31 cellular contexts compared by ENCODE assay signal in the genomic region with DNA sequence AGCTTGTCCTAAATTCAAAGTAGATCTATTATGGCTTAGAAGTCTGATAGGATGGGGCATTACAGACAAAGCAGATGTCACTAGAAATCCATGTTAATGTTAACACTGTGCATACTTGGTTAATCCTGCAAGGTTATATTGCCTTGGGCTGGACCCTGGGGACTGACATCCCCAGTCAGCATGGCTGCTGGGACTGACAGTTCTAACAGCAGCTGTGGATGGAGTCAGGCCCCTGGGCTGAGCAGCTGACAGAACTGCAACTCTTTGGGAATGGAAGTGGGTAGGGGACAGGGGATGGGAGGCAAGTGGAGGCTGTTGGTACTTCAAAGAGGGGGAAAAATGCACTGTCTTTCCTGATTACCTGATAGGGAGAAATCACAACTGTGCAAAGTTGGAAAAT. TPM values are rescaled to one million over a fixed set of nuclear protein-coding genes. Genes with fewer than 3 reads are reported as not detected.
"Had no signal": no experiment of that assay in that cellular context is flagged by ENCODE, and none has a peak within 500 bp of the region (broad histone marks: within the 10 kb centered on the region; RNA-seq: fewer than 3 reads in every experiment).

No MANE protein-coding gene starts in this region.

- ATAC-seq: activated CD4-positive, alpha-beta T cell treated with anti-CD3 and anti-CD28 coated beads for 36 hours; activated CD4-positive, CD25-positive, alpha-beta regulatory T cell treated with anti-CD3 and anti-CD28 coated beads, Interleukin-2, amount 50 U/mL, for 24 hours; activated naive CD4-positive, alpha-beta T cell treated with anti-CD3 and anti-CD28 coated beads, Interleukin-2, amount 50 U/mL, for 72 hours; activated T-cell treated with anti-CD3 and anti-CD28 coated beads, Interleukin-2, amount 50 U/mL, for 4 hours; body of pancreas; Right ventricle myocardium inferior had no signal

- H3K4me1 Mint-ChIP-seq: activated CD4-positive, alpha-beta T cell treated with anti-CD3 and anti-CD28 coated beads for 36 hours; IgD-negative memory B cell had no signal

- H2AFZ ChIP-seq: PC-9 had no signal

- H3K4me3 Mint-ChIP-seq: activated CD4-positive, alpha-beta memory T cell treated with anti-CD3 and anti-CD28 coated beads for 36 hours; activated CD4-positive, alpha-beta T cell treated with anti-CD3 and anti-CD28 coated beads for 36 hours; activated naive CD4-positive, alpha-beta T cell treated with anti-CD3 and anti-CD28 coated beads for 36 hours; activated T-cell treated with anti-CD3 and anti-CD28 coated beads, Interleukin-2, amount 50 U/mL, for 4 hours; activated T-helper 1 cell treated with anti-CD3 and anti-CD28 coated beads, Interleukin-12 subunit alpha, Interleukin-12 subunit beta, Interleukin-2, Interleukin-4 antibody, amounts not matched to agents 30 ng/mL and 10 ng/mL and 1 ng/mL, durations not matched to agents 14 hours and 24 hours and 36 hours; IgD-negative memory B cell had no signal

- H3K27ac ChIP-seq: adrenal gland, body of pancreas, breast epithelium, PC-9, RWPE1, SK-N-MC had no signal

- H3K36me3 ChIP-seq: adrenal gland, breast epithelium, MG63 had no signal

- H3K9me3 ChIP-seq: adrenal gland, MG63 had no signal

- H3K4me1 ChIP-seq: adrenal gland, body of pancreas, breast epithelium had no signal

- H3K9me3 Mint-ChIP-seq: activated T-cell treated with anti-CD3 and anti-CD28 coated beads, Interleukin-2, amount 50 U/mL, for 4 hours; activated T-helper 1 cell treated with anti-CD3 and anti-CD28 coated beads, Interleukin-12 subunit alpha, Interleukin-12 subunit beta, Interleukin-2, Interleukin-4 antibody, amounts not matched to agents 30 ng/mL and 10 ng/mL and 1 ng/mL, durations not matched to agents 14 hours and 24 hours and 36 hours had no signal

- H3K4me2 ChIP-seq: PC-9 had no signal

- H3K27me3 ChIP-seq: adrenal gland, body of pancreas, breast epithelium had no signal

- DNase-seq: activated CD4-positive, alpha-beta memory T cell treated with anti-CD3 and anti-CD28 coated beads for 36 hours; activated CD4-positive, alpha-beta T cell treated with anti-CD3 and anti-CD28 coated beads for 36 hours; activated CD4-positive, alpha-beta T cell treated with anti-CD3 and anti-CD28 coated beads, Interleukin-2, amount 50 U/mL, for 1 hour; activated CD8-positive, alpha-beta memory T cell treated with anti-CD3 and anti-CD28 coated beads, Interleukin-2, amount 50 U/mL, for 4 hours; activated gamma-delta T cell treated with Interleukin-2 at 50 U/mL for 16 hours; activated naive CD4-positive, alpha-beta T cell treated with anti-CD3 and anti-CD28 coated beads for 36 hours; activated T-cell treated with anti-CD3 and anti-CD28 coated beads for 4 hours; activated T-cell treated with anti-CD3 and anti-CD28 coated beads, Interleukin-2, amount 50 U/mL, for 4 hours; adrenal gland; body of pancreas; Kasumi-1; KG1; MG63; NCI-H1048; NCI-H1436 treated with DMSO at 0.1 percent for 48 hours; NCI-H1694 treated with DMSO at 0.1 percent for 48 hours; NCI-H2029; NCI-H345; NCI-H526 treated with DMSO at 0.1 percent for 48 hours; NCI-H774; PC-9; T1000 had no signal

- H3K36me3 Mint-ChIP-seq: activated CD4-positive, alpha-beta memory T cell treated with anti-CD3 and anti-CD28 coated beads for 36 hours; activated naive CD4-positive, alpha-beta T cell treated with anti-CD3 and anti-CD28 coated beads, Interleukin-2, amount 50 U/mL, for 72 hours had no signal

- H3K4me3 ChIP-seq: adrenal gland, body of pancreas, breast epithelium, MG63, PC-9, SK-N-MC had no signal

- H3K27ac Mint-ChIP-seq: activated CD4-positive, alpha-beta memory T cell treated with anti-CD3 and anti-CD28 coated beads for 36 hours; activated CD4-positive, alpha-beta T cell treated with anti-CD3 and anti-CD28 coated beads for 36 hours; activated naive CD4-positive, alpha-beta T cell treated with anti-CD3 and anti-CD28 coated beads for 36 hours; activated naive CD4-positive, alpha-beta T cell treated with anti-CD3 and anti-CD28 coated beads, Interleukin-2, amount 50 U/mL, for 72 hours; activated T-helper 1 cell treated with anti-CD3 and anti-CD28 coated beads, Interleukin-12 subunit alpha, Interleukin-12 subunit beta, Interleukin-2, Interleukin-4 antibody, amounts not matched to agents 30 ng/mL and 10 ng/mL and 1 ng/mL, durations not matched to agents 14 hours and 24 hours and 36 hours; IgD-negative memory B cell had no signal

RNA-seq across cellular contexts. Expression of a gene that starts 7.5 kb away (rescaled TPM):
- total RNA-seq: OCI-LY7 had no signal
